25 cellular contexts compared by ENCODE assay signal in genomic region chr1:93036672-93037071, GRCh38. TPM values are rescaled to one million over a fixed set of nuclear protein-coding genes. Genes with fewer than 3 reads are reported as not detected.
DNase-seq lines count a peak whose midpoint lies in the region; ATAC-seq, FAIRE-seq and TF ChIP-seq lines count a peak whose summit lies in the region.
"Had no signal": no experiment of that assay in that cellular context is flagged by ENCODE, and none has a peak within 500 bp of the region (broad histone marks: within the 10 kb centered on the region; RNA-seq: fewer than 3 reads in every experiment).

No MANE protein-coding gene starts in this region.

- peak; percentile 15 for DNase-seq in ELF-1 (ENCODE audit: low read depth, low spot score)
- DNase-seq in Karpas-422 = no peak
- DNase-seq in bronchial epithelial cell (ENCODE audit: low read depth) = no peak
- peak; percentile 34 for DNase-seq in iPS-NIHi7 (ENCODE audit: extremely low spot score)
- no peak for DNase-seq in activated CD4-positive, alpha-beta T cell treated with anti-CD3 and anti-CD28 coated beads, Interleukin-2, amount 10 ng/mL, durations not matched to agents 7 days and 5 days
- DNase-seq in GM10266 (ENCODE audit: extremely low spot score) = no peak
- no peak for DNase-seq in UCSD-AML1 (lab: John Stamatoyannopoulos, UW; ENCODE audit: unreplicated experiment)
- DNase-seq: CD4-positive, CD25-positive, alpha-beta regulatory T cell; DMS53; GDM1; KBM-7; MG63; NCI-H1105 treated with DMSO at 0.1 percent for 48 hours; NCI-H146; NCI-H2029; NCI-H526 treated with DMSO at 0.1 percent for 48 hours; OCI-M1; Peyer's patch; SHP77 treated with DMSO at 0.1 percent for 48 hours had no signal

- H3K4me1 Mint-ChIP-seq in activated CD4-positive, alpha-beta T cell treated with anti-CD3 and anti-CD28 coated beads, Interleukin-2, amount 10 ng/mL, durations not matched to agents 7 days and 5 days = peaks cover 45% of the 10 kb centered on the region

- H3K9ac ChIP-seq in Karpas-422 (ENCODE audit: low read length) = no peak overlapping the region
- H3K9ac ChIP-seq: BLaER1 had no signal

- no peaks in the 10 kb centered on the region for H3K9me2 ChIP-seq in Karpas-422 (replicated peaks; ENCODE audit: insufficient read depth, low read length)

- no peak for ATAC-seq in GM18505 (IDR thresholded peaks at IDR 0.05; ENCODE audit: unreplicated experiment)

- H3K27me3 Mint-ChIP-seq in activated CD4-positive, alpha-beta T cell treated with anti-CD3 and anti-CD28 coated beads, Interleukin-2, amount 10 ng/mL, durations not matched to agents 7 days and 5 days = no peaks in the 10 kb centered on the region

- no peaks in the 10 kb centered on the region for H3K36me3 Mint-ChIP-seq in activated CD4-positive, alpha-beta T cell treated with anti-CD3 and anti-CD28 coated beads, Interleukin-2, amount 10 ng/mL, durations not matched to agents 7 days and 5 days (ENCODE audit: low read depth)
- H3K36me3 Mint-ChIP-seq: CD4-positive, CD25-positive, alpha-beta regulatory T cell had no signal

- FAIRE-seq in bronchial epithelial cell (lab: Jason Lieb, UNC) = peak; percentile 7
- FAIRE-seq: A204.1, D721Med, GM12891, H54 had no signal

- H3K27me3 ChIP-seq in Karpas-422 (ENCODE audit: low read length) (no peaks in the 10 kb centered on the region), bronchial epithelial cell (ENCODE audit: control insufficient read depth, insufficient read depth, low read length) (no peaks in the 10 kb centered on the region)
- H3K27me3 ChIP-seq: BLaER1, MG63, Peyer's patch had no signal

- H2AFZ ChIP-seq in Karpas-422 (ENCODE audit: low read length) = no peak overlapping the region

- H3K79me2 ChIP-seq in Karpas-422 (ENCODE audit: low read length) = no peaks in the 10 kb centered on the region

- no peaks in the 10 kb centered on the region for H4K20me1 ChIP-seq in Karpas-422 (ENCODE audit: insufficient read depth, low read depth, low read length)
- H4K20me1 ChIP-seq: BLaER1 had no signal

- H3K4me3 ChIP-seq in Karpas-422 (ENCODE audit: low read length) (no peak overlapping the region), bronchial epithelial cell (ENCODE audit: low read depth, low read length) (no peak overlapping the region)
- H3K4me3 ChIP-seq: BLaER1, MG63, Peyer's patch had no signal

- no peaks in the 10 kb centered on the region for H3K9me3 Mint-ChIP-seq in activated CD4-positive, alpha-beta T cell treated with anti-CD3 and anti-CD28 coated beads, Interleukin-2, amount 10 ng/mL, durations not matched to agents 7 days and 5 days

- H3K27ac ChIP-seq in Karpas-422 (ENCODE audit: low read length) = peak overlapping the region; percentile 62; the same call in 1 of the 2 replicates
- H3K27ac ChIP-seq: BLaER1, Peyer's patch had no signal

- H3K36me3 ChIP-seq in Karpas-422 (ENCODE audit: insufficient read depth, low read length) = no peaks in the 10 kb centered on the region
- no peaks in the 10 kb centered on the region for H3K36me3 ChIP-seq in bronchial epithelial cell (ENCODE audit: control insufficient read depth, insufficient read depth, low read length)
- H3K36me3 ChIP-seq: BLaER1, MG63, Peyer's patch had no signal

- no peaks in the 10 kb centered on the region for H3K9me3 ChIP-seq in Karpas-422 (ENCODE audit: low read length)
- H3K9me3 ChIP-seq: BLaER1, MG63, Peyer's patch had no signal

- H3K4me1 ChIP-seq in Karpas-422 (ENCODE audit: low read length) = peaks cover 55% of the 10 kb centered on the region

- H3K4me2 ChIP-seq in Karpas-422 (ENCODE audit: low read depth, low read length, poor library complexity, severe bottlenecking) = no peak overlapping the region
- H3K4me2 ChIP-seq: BLaER1 had no signal

- CTCF ChIA-PET in activated CD4-positive, alpha-beta T cell treated with anti-CD3 and anti-CD28 coated beads, Interleukin-2, amount 10 ng/mL, durations not matched to agents 7 days and 5 days (lab: Charles Lee) = interaction anchor here (2.1 kb wide), 1 partner anchor 26 kb away, joined by 7 read pairs; no protein-coding TSS in a partner anchor

- POLR2A ChIA-PET in activated CD4-positive, alpha-beta T cell treated with anti-CD3 and anti-CD28 coated beads, Interleukin-2, amount 10 ng/mL, durations not matched to agents 7 days and 5 days (lab: Charles Lee) = no interaction called here

- H3K27ac Mint-ChIP-seq in activated CD4-positive, alpha-beta T cell treated with anti-CD3 and anti-CD28 coated beads, Interleukin-2, amount 10 ng/mL, durations not matched to agents 7 days and 5 days = no peak overlapping the region
- H3K27ac Mint-ChIP-seq: CD4-positive, CD25-positive, alpha-beta regulatory T cell had no signal

- H3K4me3 Mint-ChIP-seq in activated CD4-positive, alpha-beta T cell treated with anti-CD3 and anti-CD28 coated beads, Interleukin-2, amount 10 ng/mL, durations not matched to agents 7 days and 5 days = no peak overlapping the region
- H3K4me3 Mint-ChIP-seq: CD4-positive, CD25-positive, alpha-beta regulatory T cell had no signal

- no peak for TF ChIP-seq POLR2A in GM18505 (IDR thresholded peaks at IDR 0.05; ENCODE audit: borderline replicate concordance, extremely low read depth, insufficient read depth, insufficient read length)

- TF ChIP-seq CTCF in bronchial epithelial cell (IDR thresholded peaks at IDR 0.05; ENCODE audit: insufficient read depth, low read length, severe bottlenecking) (no peak), GM10266 (IDR thresholded peaks at IDR 0.05; ENCODE audit: control insufficient read depth, insufficient read depth, low read depth, missing control alignments) (no peak)

RNA-seq across cellular contexts. Expression of gene MTF2, which starts 42.4 kb away (rescaled TPM):
- total RNA-seq in Karpas-422 (2014; rRNA removed; shearing (Covaris generic); ENCODE audit: low replicate concordance) = 34.6 and 36.3 TPM in 2 replicates
- total RNA-seq in bronchial epithelial cell = 20.3 and 21.0 TPM in 2 replicates
- total RNA-seq in activated CD4-positive, alpha-beta T cell treated with anti-CD3 and anti-CD28 coated beads, Interleukin-2, amount 10 ng/mL, durations not matched to agents 7 days and 5 days = 10 to 100 TPM; 49.9 to 56.7 TPM

Comparison
In these comparisons a context has a peak if more than half of its experiments do, and no peak if none do; other contexts are left out.
1. DNase-seq: peak in ELF-1 (single experiment) and iPS-NIHi7 (single experiment); none in Karpas-422 (single experiment), bronchial epithelial cell (single experiment), activated CD4-positive, alpha-beta T cell treated with anti-CD3 and anti-CD28 coated beads, Interleukin-2, amount 10 ng/mL, durations not matched to agents 7 days and 5 days (single experiment), GM10266 (single experiment) and UCSD-AML1 (single experiment).